23 cellular contexts compared by ENCODE assay signal in the genomic region with DNA sequence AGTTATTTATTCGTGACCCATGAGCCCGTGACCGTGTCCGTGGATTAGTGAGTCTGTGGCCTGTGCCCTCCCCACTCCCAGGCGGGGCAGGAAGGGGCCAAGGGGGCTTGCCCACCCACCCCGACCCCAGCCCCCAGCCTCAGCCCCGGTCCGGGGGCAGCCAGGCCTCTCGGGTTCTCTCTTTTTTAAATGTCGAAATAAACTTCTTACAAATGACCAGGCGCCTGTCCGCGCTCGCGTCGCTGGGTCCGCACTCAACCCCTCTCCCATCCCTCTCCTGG. TPM values are rescaled to one million over a fixed set of nuclear protein-coding genes. Genes with fewer than 3 reads are reported as not detected.
DNase-seq lines count a peak whose midpoint lies in the region; ATAC-seq and TF ChIP-seq lines count a peak whose summit lies in the region.
"Had no signal": no experiment of that assay in that cellular context is flagged by ENCODE, and none has a peak within 500 bp of the region (broad histone marks: within the 10 kb centered on the region; RNA-seq: fewer than 3 reads in every experiment).

No MANE protein-coding gene starts in this region.

- WGBS in IMR-90 (ENCODE audit: extremely low coverage in 2 of 2, insufficient read length in 1 of 2), 2 experiments = 16% methylated on average over 7 of the region's 17 CpGs; no CpG with 5 or more reads in 1 of the 2 experiments
- whole genome bisulfite sequencing in mesenchymal stem cell = 3% methylated on average over 16 of the region's 17 CpGs

- peaks cover 40% of the 10 kb centered on the region for H4K20me1 ChIP-seq in IMR-90 (ENCODE audit: insufficient read depth, low read length)

- peak overlapping the region; percentile 50 for H2AK9ac ChIP-seq in IMR-90 (replicated peaks; ENCODE audit: low read depth, low read length, poor library complexity)

- no peaks in the 10 kb centered on the region for H3K4me1 Mint-ChIP-seq in Caco-2 (ENCODE audit: low read depth, unreplicated experiment)
- peaks cover 15% of the 10 kb centered on the region for H3K4me1 Mint-ChIP-seq in glutamatergic neuron (ENCODE audit: low read depth, unreplicated experiment)

- no peak overlapping the region for H4K5ac ChIP-seq in IMR-90 (ENCODE audit: low read depth, low read length)

- H3K4me1 ChIP-seq in Caco-2 (no peaks in the 10 kb centered on the region), IMR-90 (ENCODE audit: control insufficient read depth, insufficient read depth, low read length) (no peaks in the 10 kb centered on the region; the same call in 1 of the 2 replicates), mesenchymal stem cell (ENCODE audit: control insufficient read depth, insufficient read depth, low read depth, low read length) (peaks cover 29% of the 10 kb centered on the region)

- H2BK5ac ChIP-seq in IMR-90 (ENCODE audit: low read depth, low read length, poor library complexity, severe bottlenecking) = no peak overlapping the region
- H2BK5ac ChIP-seq in mesenchymal stem cell (ENCODE audit: low read depth, low read length, poor library complexity, severe bottlenecking) = no peak overlapping the region

- POLR2A ChIA-PET in Caco-2 (lab: Charles Lee) (no interaction called here), IMR-90 (lab: Charles Lee; ENCODE audit: unreplicated experiment) (no interaction called here)

- no peak overlapping the region for H3K18ac ChIP-seq in IMR-90 (ENCODE audit: low read depth, low read length)
- H3K18ac ChIP-seq in mesenchymal stem cell (ENCODE audit: low read depth in 1 of 2, low read length in 2 of 2) = no peak overlapping the region

- H3K79me1 ChIP-seq in IMR-90 (ENCODE audit: low read depth in 1 of 2, low read length in 2 of 2) (no peaks in the 10 kb centered on the region), mesenchymal stem cell (replicated peaks; ENCODE audit: low read length, poor library complexity, severe bottlenecking) (peaks cover 3% of the 10 kb centered on the region)

- H3K14ac ChIP-seq in IMR-90 (replicated peaks; ENCODE audit: low read depth, low read length) (no peak overlapping the region), mesenchymal stem cell (ENCODE audit: low read length in 2 of 2) (no peak overlapping the region)

- H2BK120ac ChIP-seq in IMR-90 (ENCODE audit: low read depth, low read length) (no peak overlapping the region), mesenchymal stem cell (ENCODE audit: low read depth, low read length) (no peak overlapping the region)

- H3K9me3 ChIP-seq in Caco-2 (no peaks in the 10 kb centered on the region), IMR-90 (ENCODE audit: control insufficient read depth, insufficient read depth, low read length) (no peaks in the 10 kb centered on the region; the same call in none of the 2 replicates), mesenchymal stem cell (ENCODE audit: control insufficient read depth, low read length) (no peaks in the 10 kb centered on the region)
- H3K9me3 ChIP-seq: Peyer's patch had no signal

- DNase-seq in Caco-2 = no peak
- DNase-seq in IMR-90 = no peak
- peak; percentile 36 for DNase-seq in glutamatergic neuron
- DNase-seq in mesenchymal stem cell = no peak
- no peak for DNase-seq in inferior parietal cortex (ENCODE audit: extremely low spot score)
- DNase-seq: COR-L47, DMS79, GDM1, HFFc6, NCI-H1417, NCI-H1930, NCI-H2171, NCI-H774, Peyer's patch, SHP77 had no signal

- H2AK5ac ChIP-seq in IMR-90 (ENCODE audit: low read depth, low read length) = no peak overlapping the region
- no peak overlapping the region for H2AK5ac ChIP-seq in mesenchymal stem cell (ENCODE audit: low read length, severe bottlenecking)

- H3K27ac ChIP-seq in IMR-90 (ENCODE audit: insufficient read depth, low read length) = no peak overlapping the region
- H3K27ac ChIP-seq in mesenchymal stem cell (ENCODE audit: low read length, poor library complexity, severe bottlenecking) = no peak overlapping the region
- H3K27ac ChIP-seq: C4-2B, GM23248, Peyer's patch had no signal

- TF ChIP-seq RAD21 in IMR-90 (IDR thresholded peaks at IDR 0.05; ENCODE audit: low read length) = no peak

- TF ChIP-seq POLR2A in IMR-90 (IDR thresholded peaks at IDR 0.05; ENCODE audit: low read depth, low read length) = no peak

- H3K4me3 Mint-ChIP-seq in Caco-2 (ENCODE audit: unreplicated experiment) (peak overlapping the region; percentile 50), glutamatergic neuron (ENCODE audit: unreplicated experiment) (no peak overlapping the region)
- H3K4me3 Mint-ChIP-seq: HFFc6 had no signal

- peaks cover 34% of the 10 kb centered on the region for H3K36me3 Mint-ChIP-seq in Caco-2 (ENCODE audit: insufficient read depth, unreplicated experiment)
- no peaks in the 10 kb centered on the region for H3K36me3 Mint-ChIP-seq in glutamatergic neuron (ENCODE audit: unreplicated experiment)

- H3K4ac ChIP-seq in IMR-90 (ENCODE audit: low read depth, low read length) (no peak overlapping the region), mesenchymal stem cell (ENCODE audit: low read depth in 1 of 2, low read length in 2 of 2) (no peak overlapping the region)

- H3K36me3 ChIP-seq in Caco-2 (ENCODE audit: control insufficient read depth, insufficient read depth, low read length) (no peaks in the 10 kb centered on the region), IMR-90 (ENCODE audit: control insufficient read depth, insufficient read depth, low read length) (peaks cover 6% of the 10 kb centered on the region), mesenchymal stem cell (ENCODE audit: control insufficient read depth in 1 of 2, insufficient read depth in 2 of 2, low read depth in 1 of 2, low read length in 2 of 2) (peaks cover 12 to 19% of the 10 kb centered on the region in 2 experiments)

- in situ Hi-C loops in IMR-90 (cut with MboI; ENCODE audit: low sequenced_read_pairs) = no loop called here

- no peak overlapping the region for H2BK12ac ChIP-seq in mesenchymal stem cell (ENCODE audit: low read length in 2 of 2)

- H3K27me3 Mint-ChIP-seq in Caco-2 (ENCODE audit: insufficient read depth, unreplicated experiment) (no peaks in the 10 kb centered on the region), glutamatergic neuron (ENCODE audit: unreplicated experiment) (peaks cover 28% of the 10 kb centered on the region)

- H3K9me3 Mint-ChIP-seq in Caco-2 (ENCODE audit: unreplicated experiment) (no peaks in the 10 kb centered on the region), glutamatergic neuron (ENCODE audit: unreplicated experiment) (peaks cover 12% of the 10 kb centered on the region)
- H3K9me3 Mint-ChIP-seq: HFFc6 had no signal

- no peak overlapping the region for H3K56ac ChIP-seq in IMR-90 (ENCODE audit: extremely low read depth, insufficient read depth, low read length)

- H3K9me1 ChIP-seq in IMR-90 (ENCODE audit: insufficient read depth, low read length) = no peaks in the 10 kb centered on the region; the same call in 1 of the 2 replicates

- no peaks in the 10 kb centered on the region for H3K27me3 ChIP-seq in Caco-2 (replicated peaks; ENCODE audit: control insufficient read depth, insufficient read depth, low read length)
- peaks cover 71% of the 10 kb centered on the region for H3K27me3 ChIP-seq in IMR-90 (ENCODE audit: control insufficient read depth, insufficient read depth, low read length)
- H3K27me3 ChIP-seq in mesenchymal stem cell (ENCODE audit: control insufficient read depth in 1 of 2, insufficient read depth in 1 of 2, low read length in 2 of 2) = peaks cover 70 to 75% of the 10 kb centered on the region in 2 experiments

- H3K23ac ChIP-seq in IMR-90 (ENCODE audit: low read depth, low read length) (no peak overlapping the region), mesenchymal stem cell (ENCODE audit: low read length in 2 of 2) (no peak overlapping the region)

- CTCF ChIA-PET in Caco-2 (lab: Charles Lee) (no interaction called here), IMR-90 (lab: Yijun Ruan, JAX) (no interaction called here)

- dilution Hi-C loops in IMR-90 (cut with HindIII; ENCODE audit: low sequenced_read_pairs, unreplicated experiment) = no loop called here

- H4K8ac ChIP-seq in IMR-90 (ENCODE audit: low read depth in 2 of 2, low read length in 2 of 2) = no peak overlapping the region
- H4K8ac ChIP-seq in mesenchymal stem cell (ENCODE audit: low read length) = no peak overlapping the region

- ATAC-seq in IMR-90 (ENCODE audit: low read depth) (peak; percentile 18; the same call in 1 of the 2 replicates), HG03342 (IDR thresholded peaks at IDR 0.05; ENCODE audit: unreplicated experiment) (no peak), GM21576 (IDR thresholded peaks at IDR 0.05; ENCODE audit: unreplicated experiment) (no peak), GM21737 (IDR thresholded peaks at IDR 0.05; ENCODE audit: unreplicated experiment) (no peak)

- H2BK20ac ChIP-seq in IMR-90 (ENCODE audit: low read depth, low read length) = no peak overlapping the region

- H2BK15ac ChIP-seq in IMR-90 (ENCODE audit: low read depth, low read length) (no peak overlapping the region), mesenchymal stem cell (ENCODE audit: low read depth, poor library complexity, severe bottlenecking) (no peak overlapping the region)

- H2AFZ ChIP-seq in IMR-90 (replicated peaks; ENCODE audit: low read length, poor library complexity) (no peak overlapping the region), mesenchymal stem cell (ENCODE audit: low read depth, low read length) (no peak overlapping the region)
- H2AFZ ChIP-seq: GM23248 had no signal

- H4K91ac ChIP-seq in IMR-90 (ENCODE audit: insufficient read depth, low read depth, low read length) (no peak overlapping the region), mesenchymal stem cell (ENCODE audit: low read length) (no peak overlapping the region)

- intact Hi-C loops in Caco-2 (cut with micrococcal nuclease; ENCODE audit: unreplicated experiment) (no loop called here), IMR-90 (cut with micrococcal nuclease) (no loop called here)

- H3K9ac ChIP-seq in IMR-90 (ENCODE audit: low read depth, low read length) (no peak overlapping the region), mesenchymal stem cell (ENCODE audit: low read length) (no peak overlapping the region)
- H3K9ac ChIP-seq: GM23248 had no signal

- TF ChIP-seq CTCF in Caco-2 (IDR thresholded peaks at IDR 0.05; ENCODE audit: insufficient read depth in 1 of 2, low read depth in 1 of 2, low read length in 1 of 2, severe bottlenecking in 1 of 2, unreplicated experiment in 1 of 2) (no peak), IMR-90 (conservative IDR thresholded peaks at IDR 0.05; ENCODE audit: low read depth, low read length) (no peak), glutamatergic neuron (IDR thresholded peaks at IDR 0.05; ENCODE audit: partially characterized antibody, unreplicated experiment) (no peak)

- H3K4me3 ChIP-seq in Caco-2 (ENCODE audit: low read depth, low read length) = no peak overlapping the region
- H3K4me3 ChIP-seq in IMR-90 (ENCODE audit: insufficient read depth, low read depth, low read length) = no peak overlapping the region
- H3K4me3 ChIP-seq in mesenchymal stem cell (ENCODE audit: insufficient read depth in 1 of 2, low read depth in 1 of 2, low read length in 2 of 2) = no peak overlapping the region
- H3K4me3 ChIP-seq: GM23248, Peyer's patch had no signal

- BruUV-seq in Caco-2 (replicated peaks; lab: Mats Ljungman, UMichigan) (no TSS peak), IMR-90 (replicated peaks; lab: Mats Ljungman, UMichigan) (no TSS peak)

- no peak overlapping the region for H3K27ac Mint-ChIP-seq in Caco-2 (ENCODE audit: unreplicated experiment)
- no peak overlapping the region for H3K27ac Mint-ChIP-seq in glutamatergic neuron (ENCODE audit: unreplicated experiment)
- H3K27ac Mint-ChIP-seq: HFFc6 had no signal

- H3K4me2 ChIP-seq in IMR-90 (ENCODE audit: low read depth, low read length) = peak overlapping the region; percentile 29; the same call in 1 of the 2 replicates
- H3K4me2 ChIP-seq in mesenchymal stem cell (ENCODE audit: low read length, poor library complexity, severe bottlenecking) = peak overlapping the region; percentile 23

RNA-seq across cellular contexts. Expression of a gene that starts 7.6 kb away (rescaled TPM):
- total RNA-seq in Caco-2 (2022) = not detected in 2 replicates
- not detected in 2 replicates for total RNA-seq in IMR-90 (2012; rRNA removed)
- polyA plus RNA-seq in IMR-90 (2012; rRNA removed) = not detected in 2 replicates
- not detected in 2 replicates for polyA plus RNA-seq in IMR-90 (2012; cell fraction: cytosol; rRNA removed)
- polyA plus RNA-seq in IMR-90 (2012; cell fraction: nucleus; rRNA removed; ENCODE audit: low replicate concordance) = not detected in 2 replicates
- not detected for total RNA-seq in glutamatergic neuron (ENCODE audit: unreplicated experiment)
- not detected for polyA plus RNA-seq in mesenchymal stem cell (2013, experiment 1 of 2)
- not detected for polyA plus RNA-seq in mesenchymal stem cell (2013, experiment 2 of 2)
- total RNA-seq: GM23248, HepG2, HFFc6, LHCN-M2, NCI-H460, Peyer's patch had no signal
- polyA plus RNA-seq: GM23248, HepG2 had no signal
